Comparison of ENCODE assay signal across 3 cellular contexts in the genomic region with DNA sequence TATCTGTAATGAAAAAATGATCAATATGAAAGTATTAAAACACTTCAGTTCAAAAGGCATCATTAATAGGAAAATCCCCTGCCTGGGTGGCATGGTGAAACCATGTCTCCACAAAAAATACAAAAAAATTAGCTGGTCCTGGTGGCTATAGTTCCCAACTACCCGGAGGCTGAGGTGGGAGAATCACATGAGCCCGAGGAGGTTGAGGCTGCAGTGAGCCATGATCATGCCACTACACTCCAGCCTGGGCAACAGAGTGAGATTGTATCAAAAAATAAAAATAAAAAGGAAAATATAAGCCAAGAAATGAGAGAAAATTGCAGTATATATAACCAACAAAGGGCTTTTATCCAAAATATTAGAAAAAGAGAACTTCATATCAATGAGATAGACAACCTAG.
"Had no signal": no experiment of that assay in that cellular context is flagged by ENCODE, and none has a peak within 500 bp of the region (broad histone marks: within the 10 kb centered on the region; RNA-seq: fewer than 3 reads in every experiment).

No MANE protein-coding gene starts in this region.

- DNase-seq: GDM1, GF-D8 had no signal

- ATAC-seq: GM12878 had no signal

- H3K4me3 ChIP-seq: GM12878 had no signal
